In genomic region chr11:14742849-14743248, GRCh38 we compare ENCODE assay signal across 23 cellular contexts.
"Had no signal": no experiment of that assay in that cellular context is flagged by ENCODE, and none has a peak within 500 bp of the region (broad histone marks: within the 10 kb centered on the region; RNA-seq: fewer than 3 reads in every experiment).

No MANE protein-coding gene starts in this region.

- H3K4me3 Mint-ChIP-seq: immature natural killer cell; mesothelial cell of epicardium; naive B cell; natural killer cell treated with Interleukin-12 subunit alpha and Interleukin-12 subunit beta and Interleukin-15 and Interleukin-18, amount 100 ng/mL, for 72 hours; neural crest cell; stimulated activated naive B cell treated with anti-CD40 and anti-IgM and Interleukin-4, amounts not matched to agents 10 μg/mL and 1 μg/mL and 100 μg/mL, for 72 hours; stimulated activated naive CD8-positive, alpha-beta T cell treated with anti-CD3 and anti-CD28 coated beads, Interleukin-15, Interleukin-2, amounts not matched to agents 100 ng/mL and 50 ng/mL, for 24 hours had no signal

- ATAC-seq: left colon; mucosa of descending colon; natural killer cell treated with Interleukin-12 subunit alpha and Interleukin-12 subunit beta and Interleukin-15 and Interleukin-18, amount 100 ng/mL, for 72 hours; pancreas; right lobe of liver; stimulated activated naive B cell treated with anti-CD40 and anti-IgM and Interleukin-4, amounts not matched to agents 10 μg/mL and 1 μg/mL and 100 μg/mL, for 72 hours had no signal

- DNase-seq: cortex of kidney; dorsolateral prefrontal cortex; effector CD4-positive, alpha-beta T cell; hypothalamus; immature natural killer cell; islet precursor cell; kidney glomerular epithelial cell; left colon; mesenchymal stem cell; mucosa of descending colon; naive B cell; pancreas; right lobe of liver; small intestine; stimulated activated CD4-positive, alpha-beta T cell treated with anti-CD3 and anti-CD28 coated beads, Interleukin-15, amount 100 ng/mL, for 24 hours; stimulated activated CD4-positive, alpha-beta T cell treated with anti-CD3 and anti-CD28 coated beads, Interleukin-2, amount 100 ng/mL, for 48 hours; stimulated activated naive B cell treated with anti-CD40 and anti-IgM and Interleukin-4, amounts not matched to agents 10 μg/mL and 1 μg/mL and 100 μg/mL, for 72 hours; upper lobe of left lung had no signal

- H3K27ac Mint-ChIP-seq: mesothelial cell of epicardium; natural killer cell treated with Interleukin-12 subunit alpha and Interleukin-12 subunit beta and Interleukin-15 and Interleukin-18, amount 100 ng/mL, for 72 hours; progenitor cell of endocrine pancreas; stimulated activated naive B cell treated with anti-CD40 and anti-IgM and Interleukin-4, amounts not matched to agents 10 μg/mL and 1 μg/mL and 100 μg/mL, for 72 hours had no signal

- H3K27me3 Mint-ChIP-seq: progenitor cell of endocrine pancreas; stimulated activated naive CD8-positive, alpha-beta T cell treated with anti-CD3 and anti-CD28 coated beads, Interleukin-15, Interleukin-2, amounts not matched to agents 100 ng/mL and 50 ng/mL, for 24 hours had no signal

- H3K4me1 Mint-ChIP-seq: naive B cell had no signal
